8 cellular contexts compared by ENCODE assay signal in genomic region chr2:68250652-68251186, GRCh38. TPM values are rescaled to one million over a fixed set of nuclear protein-coding genes. Genes with fewer than 3 reads are reported as not detected.
A peak's percentile ranks its signal among the peaks of the same experiment; 100 is the strongest.
DNase-seq lines count a peak whose midpoint lies in the region; ATAC-seq, FAIRE-seq and TF ChIP-seq lines count a peak whose summit lies in the region.

No MANE protein-coding gene starts in this region.

- no peak for FAIRE-seq in RCC 7860 (lab: Jason Lieb, UNC)

- intact Hi-C loops in Panc1 (cut with micrococcal nuclease; ENCODE audit: unreplicated experiment): no loop called here

- POLR2A ChIA-PET in Panc1 (lab: Charles Lee): interaction anchor here (0.5 to 0.6 kb wide), 2 partner anchors 75 to 193 kb away, joined by 3 to 5 read pairs; no protein-coding TSS in a partner anchor

- TF ChIP-seq CTCF in Panc1 (IDR thresholded peaks at IDR 0.05) (no peak), epithelial cell of proximal tubule (conservative IDR thresholded peaks at IDR 0.05; ENCODE audit: low read depth, low read length) (no peak), parathyroid adenoma (IDR thresholded peaks at IDR 0.05) (no peak)

- in situ Hi-C loops in Panc1 (cut with HindIII; ENCODE audit: low pct_unique_long_range_greater_than_20kb, low sequenced_read_pairs): no loop called here

- ATAC-seq in Panc1: no peak

- no TSS peak for BruUV-seq in Panc1 (replicated peaks; lab: Mats Ljungman, UMichigan)

- H3K36me3 ChIP-seq in Panc1 (ENCODE audit: control insufficient read depth, insufficient read depth, low read length) (peaks cover 10% of the 10 kb centered on the region), parathyroid adenoma (ENCODE audit: control insufficient read depth, insufficient read depth, low read length) (no peaks in the 10 kb centered on the region)

- peak overlapping the region; percentile 36 for H2AFZ ChIP-seq in parathyroid adenoma

- H3K79me2 ChIP-seq in parathyroid adenoma: peaks cover 46% of the 10 kb centered on the region

- H3K9me3 ChIP-seq in Panc1 (ENCODE audit: control insufficient read depth, insufficient read depth, low read depth, low read length) (no peaks in the 10 kb centered on the region), parathyroid adenoma (ENCODE audit: control insufficient read depth, low read length) (no peaks in the 10 kb centered on the region)

- H3K4me1 ChIP-seq in Panc1 (ENCODE audit: control insufficient read depth, insufficient read depth, low read length): peaks cover 37% of the 10 kb centered on the region
- peaks cover 31% of the 10 kb centered on the region for H3K4me1 ChIP-seq in parathyroid adenoma

- H3K27ac ChIP-seq in Panc1 (ENCODE audit: low read length) (peak overlapping the region; percentile 82), parathyroid adenoma (peak overlapping the region; percentile 94)

- H3K4me3 ChIP-seq in Panc1 (ENCODE audit: low read depth in 2 of 2, low read length in 2 of 2) (peak overlapping the region; percentile 68 to 92), epithelial cell of proximal tubule (ENCODE audit: low read depth, low read length) (peak overlapping the region; percentile 92), parathyroid adenoma (ENCODE audit: low read depth, low read length) (peak overlapping the region; percentile 83)

- peak overlapping the region; percentile 72 for H3K4me2 ChIP-seq in parathyroid adenoma (ENCODE audit: low read length)

- DNase-seq in DMS79 treated with DMSO at 0.1 percent for 48 hours (lab: John Stamatoyannopoulos, UW) (peak; percentile 24), Panc1 (ENCODE audit: low read depth, low spot score) (no peak), epithelial cell of proximal tubule (ENCODE audit: low read depth) (no peak), COLO829 (ENCODE audit: low spot score) (no peak), RCC 7860 (ENCODE audit: low spot score) (no peak), DMS114 treated with DMSO at 0.1 percent for 48 hours (lab: John Stamatoyannopoulos, UW; ENCODE audit: unreplicated experiment) (no peak), HuH-7.5 (ENCODE audit: low spot score) (no peak)

- no peak overlapping the region for H3K9ac ChIP-seq in parathyroid adenoma

- CTCF ChIA-PET in Panc1 (lab: Charles Lee): no interaction called here

- H3K27me3 ChIP-seq in Panc1 (ENCODE audit: control insufficient read depth, insufficient read depth, low read length) (no peaks in the 10 kb centered on the region), parathyroid adenoma (ENCODE audit: control insufficient read depth, insufficient read depth, low read length) (no peaks in the 10 kb centered on the region)

RNA-seq across cellular contexts. Expression of gene PPP3R1, which starts 1.6 kb away (rescaled TPM):
- total RNA-seq in Panc1 (2021; ENCODE audit: unreplicated experiment) (77.9 TPM), epithelial cell of proximal tubule (14.5 and 19.6 TPM in 2 replicates)
- polyA plus RNA-seq in Panc1 (2012; ENCODE audit: insufficient read length): 28.6 TPM
